8 cellular contexts compared by ENCODE assay signal in genomic region chr1:42931911-42932422, GRCh38. TPM values are rescaled to one million over a fixed set of nuclear protein-coding genes. Genes with fewer than 3 reads are reported as not detected.
DNase-seq lines count a peak whose midpoint lies in the region; ATAC-seq, FAIRE-seq and TF ChIP-seq lines count a peak whose summit lies in the region.

No MANE protein-coding gene starts in this region.

- H4K20me1 ChIP-seq in hepatocyte (ENCODE audit: insufficient read depth, poor library complexity, severe bottlenecking), result peaks cover 15% of the 10 kb centered on the region

- no peak for TF ChIP-seq POLR2A in GM12891 (IDR thresholded peaks at IDR 0.05; ENCODE audit: low read depth, low read length)

- peak; percentile 95 for FAIRE-seq in GM12891 (lab: Jason Lieb, UNC)

- H3K27ac ChIP-seq in hepatocyte, result peak overlapping the region; percentile 55

- H3K4me1 ChIP-seq in hepatocyte (ENCODE audit: insufficient read depth), result peaks cover 28% of the 10 kb centered on the region

- H3K27me3 ChIP-seq in hepatocyte, result no peaks in the 10 kb centered on the region

- H3K36me3 ChIP-seq in hepatocyte (replicated peaks; ENCODE audit: insufficient read depth, low read depth), result no peaks in the 10 kb centered on the region

- no peak overlapping the region for H3K4me3 ChIP-seq in hepatocyte

- peaks cover 50% of the 10 kb centered on the region for H3K79me2 ChIP-seq in hepatocyte

- WGBS in hepatocyte (ENCODE audit: low lambda C conversion rate, missing lambda C conversion rate), result 69% methylated on average over 9 of the region's 11 CpGs

- ATAC-seq in HG02588 (IDR thresholded peaks at IDR 0.05; ENCODE audit: unreplicated experiment), result peak; percentile 51

- no peak overlapping the region for H3K4me2 ChIP-seq in hepatocyte

- no peak for TF ChIP-seq CTCF in hepatocyte (IDR thresholded peaks at IDR 0.05; ENCODE audit: poor library complexity)

- H3K9me2 ChIP-seq in hepatocyte (replicated peaks; ENCODE audit: insufficient read depth), result no peaks in the 10 kb centered on the region

- DNase-seq in GM12891 (ENCODE audit: insufficient read length, low spot score) (peak; percentile 90), NCI-H510A (lab: John Stamatoyannopoulos, UW) (peak; percentile 95), activated T-cell treated with anti-CD3 and anti-CD28 coated beads for 48 hours (ENCODE audit: low read depth) (peak; percentile 64), hepatocyte (ENCODE audit: low spot score) (no peak), RKO (ENCODE audit: low spot score) (no peak), NCI-H128 (lab: John Stamatoyannopoulos, UW; ENCODE audit: unreplicated experiment) (no peak)
- DNase-seq in stimulated activated CD4-positive, alpha-beta T cell treated with anti-CD3 and anti-CD28 coated beads, Interleukin-1b, Interleukin-23, amount 100 ng/mL, for 4 hours (ENCODE audit: low read depth in 2 of 2), result peak; percentile 47 to 48

- H3K9me3 ChIP-seq in hepatocyte (ENCODE audit: low read depth), result no peaks in the 10 kb centered on the region

- no peak overlapping the region for H2AFZ ChIP-seq in hepatocyte

TF ChIP-seq in GM12891, 5 proteins besides CTCF, POLR2A, EP300 and RAD21:
- TF ChIP-seq SPI1 (IDR thresholded peaks at IDR 0.05; ENCODE audit: low read depth, low read length) (peak; percentile 43), PAX5 (IDR thresholded peaks at IDR 0.05; ENCODE audit: insufficient read depth, low read length, severe bottlenecking) (peak; percentile 55), TAF1 (IDR thresholded peaks at IDR 0.05; ENCODE audit: low read depth, low read length) (peak; percentile 50), POLR2AphosphoS5 (IDR thresholded peaks at IDR 0.05; ENCODE audit: low read depth, low read length) (no peak), POU2F2 (IDR thresholded peaks at IDR 0.05; ENCODE audit: low read depth, low read length) (peak; percentile 3; the same call in 1 of the 2 replicates)

RNA-seq across cellular contexts. Expression of gene SLC2A1, which starts 26.7 kb away (rescaled TPM):
- 33.9 TPM for polyA plus RNA-seq in GM12891 (2012; ENCODE audit: low read depth, missing spikeins)
- total RNA-seq in hepatocyte, result 271 and 301 TPM in 2 replicates
- polyA plus RNA-seq in hepatocyte, result 271 and 314 TPM in 2 replicates

Comparison
In these comparisons a context has a peak if more than half of its experiments do, and no peak if none do; other contexts are left out.
1. DNase-seq: peak in GM12891 (single experiment), NCI-H510A (single experiment), activated T-cell treated with anti-CD3 and anti-CD28 coated beads for 48 hours (single experiment) and stimulated activated CD4-positive, alpha-beta T cell treated with anti-CD3 and anti-CD28 coated beads, Interleukin-1b, Interleukin-23, amount 100 ng/mL, for 4 hours (2 of 2); none in hepatocyte (single experiment), RKO (single experiment) and NCI-H128 (single experiment).